ENCODE assay signal across 1 cellular context in the genomic region with DNA sequence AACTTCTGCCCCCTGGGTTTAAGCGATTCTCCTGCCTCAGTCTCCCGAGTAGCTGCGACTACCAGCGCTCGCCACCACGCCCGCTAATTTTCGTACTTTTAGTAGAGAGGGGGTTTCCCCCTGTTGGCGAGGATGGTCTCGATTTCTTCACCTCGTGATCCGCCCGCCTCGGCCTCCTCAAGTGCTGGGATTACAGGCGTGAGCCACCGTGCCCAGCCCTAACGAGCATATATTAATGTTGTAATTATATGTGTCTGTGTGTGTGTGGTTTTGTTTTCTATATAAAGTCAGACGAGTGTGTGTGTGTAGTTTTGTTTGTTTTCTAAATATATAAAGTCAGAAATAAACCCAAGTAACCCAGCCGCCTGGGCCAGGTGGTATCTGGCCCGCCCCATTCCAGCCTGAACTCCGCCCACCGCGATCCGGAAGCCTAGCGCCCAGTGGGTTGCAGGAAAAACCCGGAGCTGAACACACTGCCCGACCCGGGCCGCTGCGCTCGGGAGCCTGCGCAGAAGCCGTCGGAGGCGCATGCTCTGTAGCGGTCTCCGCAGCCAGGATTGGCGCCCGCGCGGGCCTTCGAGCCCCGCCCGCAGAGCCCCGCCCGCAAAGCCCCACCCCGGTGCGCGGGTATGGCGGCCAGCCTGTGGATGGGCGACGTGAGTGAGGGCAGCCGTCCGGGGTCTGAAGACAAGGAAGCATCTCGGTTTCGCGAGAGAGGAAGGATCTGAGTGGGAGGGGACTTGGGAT.
TF ChIP-seq lines count a peak whose summit lies in the region.

A gene (plus strand): TSS at position 604 of the 747 bp plus-strand sequence. CDS start 26 bp downstream, at position 630.

TF ChIP-seq in GM12878, 131 proteins besides CTCF, POLR2A, EP300 and RAD21 (continued from another document):
- TF ChIP-seq, protein P1, sequence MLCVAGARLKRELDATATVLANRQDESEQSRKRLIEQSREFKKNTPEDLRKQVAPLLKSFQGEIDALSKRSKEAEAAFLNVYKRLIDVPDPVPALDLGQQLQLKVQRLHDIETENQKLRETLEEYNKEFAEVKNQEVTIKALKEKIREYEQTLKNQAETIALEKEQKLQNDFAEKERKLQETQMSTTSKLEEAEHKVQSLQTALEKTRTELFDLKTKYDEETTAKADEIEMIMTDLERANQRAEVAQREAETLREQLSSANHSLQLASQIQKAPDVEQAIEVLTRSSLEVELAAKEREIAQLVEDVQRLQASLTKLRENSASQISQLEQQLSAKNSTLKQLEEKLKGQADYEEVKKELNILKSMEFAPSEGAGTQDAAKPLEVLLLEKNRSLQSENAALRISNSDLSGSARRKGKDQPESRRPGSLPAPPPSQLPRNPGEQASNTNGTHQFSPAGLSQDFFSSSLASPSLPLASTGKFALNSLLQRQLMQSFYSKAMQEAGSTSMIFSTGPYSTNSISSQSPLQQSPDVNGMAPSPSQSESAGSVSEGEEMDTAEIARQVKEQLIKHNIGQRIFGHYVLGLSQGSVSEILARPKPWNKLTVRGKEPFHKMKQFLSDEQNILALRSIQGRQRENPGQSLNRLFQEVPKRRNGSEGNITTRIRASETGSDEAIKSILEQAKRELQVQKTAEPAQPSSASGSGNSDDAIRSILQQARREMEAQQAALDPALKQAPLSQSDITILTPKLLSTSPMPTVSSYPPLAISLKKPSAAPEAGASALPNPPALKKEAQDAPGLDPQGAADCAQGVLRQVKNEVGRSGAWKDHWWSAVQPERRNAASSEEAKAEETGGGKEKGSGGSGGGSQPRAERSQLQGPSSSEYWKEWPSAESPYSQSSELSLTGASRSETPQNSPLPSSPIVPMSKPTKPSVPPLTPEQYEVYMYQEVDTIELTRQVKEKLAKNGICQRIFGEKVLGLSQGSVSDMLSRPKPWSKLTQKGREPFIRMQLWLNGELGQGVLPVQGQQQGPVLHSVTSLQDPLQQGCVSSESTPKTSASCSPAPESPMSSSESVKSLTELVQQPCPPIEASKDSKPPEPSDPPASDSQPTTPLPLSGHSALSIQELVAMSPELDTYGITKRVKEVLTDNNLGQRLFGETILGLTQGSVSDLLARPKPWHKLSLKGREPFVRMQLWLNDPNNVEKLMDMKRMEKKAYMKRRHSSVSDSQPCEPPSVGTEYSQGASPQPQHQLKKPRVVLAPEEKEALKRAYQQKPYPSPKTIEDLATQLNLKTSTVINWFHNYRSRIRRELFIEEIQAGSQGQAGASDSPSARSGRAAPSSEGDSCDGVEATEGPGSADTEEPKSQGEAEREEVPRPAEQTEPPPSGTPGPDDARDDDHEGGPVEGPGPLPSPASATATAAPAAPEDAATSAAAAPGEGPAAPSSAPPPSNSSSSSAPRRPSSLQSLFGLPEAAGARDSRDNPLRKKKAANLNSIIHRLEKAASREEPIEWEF (IDR thresholded peaks at IDR 0.05; ENCODE audit: insufficient replicate concordance, low read depth, low read length): peak; percentile 46
- TF ChIP-seq HDGF (IDR thresholded peaks at IDR 0.05) (peak; percentile 71; the same call in 1 of the 2 replicates), YY1 (IDR thresholded peaks at IDR 0.05; ENCODE audit: low read depth, low read length) (peak; percentile 95), KLF5 (IDR thresholded peaks at IDR 0.05; ENCODE audit: partially characterized antibody) (no peak), SMARCA5 (IDR thresholded peaks at IDR 0.05) (0 out of 2 replicates have a peak, but pooled peaks have one; percentile 23), MTA2 (IDR thresholded peaks at IDR 0.05; ENCODE audit: low read depth) (peak; percentile 45)
- TF ChIP-seq, protein P2, sequence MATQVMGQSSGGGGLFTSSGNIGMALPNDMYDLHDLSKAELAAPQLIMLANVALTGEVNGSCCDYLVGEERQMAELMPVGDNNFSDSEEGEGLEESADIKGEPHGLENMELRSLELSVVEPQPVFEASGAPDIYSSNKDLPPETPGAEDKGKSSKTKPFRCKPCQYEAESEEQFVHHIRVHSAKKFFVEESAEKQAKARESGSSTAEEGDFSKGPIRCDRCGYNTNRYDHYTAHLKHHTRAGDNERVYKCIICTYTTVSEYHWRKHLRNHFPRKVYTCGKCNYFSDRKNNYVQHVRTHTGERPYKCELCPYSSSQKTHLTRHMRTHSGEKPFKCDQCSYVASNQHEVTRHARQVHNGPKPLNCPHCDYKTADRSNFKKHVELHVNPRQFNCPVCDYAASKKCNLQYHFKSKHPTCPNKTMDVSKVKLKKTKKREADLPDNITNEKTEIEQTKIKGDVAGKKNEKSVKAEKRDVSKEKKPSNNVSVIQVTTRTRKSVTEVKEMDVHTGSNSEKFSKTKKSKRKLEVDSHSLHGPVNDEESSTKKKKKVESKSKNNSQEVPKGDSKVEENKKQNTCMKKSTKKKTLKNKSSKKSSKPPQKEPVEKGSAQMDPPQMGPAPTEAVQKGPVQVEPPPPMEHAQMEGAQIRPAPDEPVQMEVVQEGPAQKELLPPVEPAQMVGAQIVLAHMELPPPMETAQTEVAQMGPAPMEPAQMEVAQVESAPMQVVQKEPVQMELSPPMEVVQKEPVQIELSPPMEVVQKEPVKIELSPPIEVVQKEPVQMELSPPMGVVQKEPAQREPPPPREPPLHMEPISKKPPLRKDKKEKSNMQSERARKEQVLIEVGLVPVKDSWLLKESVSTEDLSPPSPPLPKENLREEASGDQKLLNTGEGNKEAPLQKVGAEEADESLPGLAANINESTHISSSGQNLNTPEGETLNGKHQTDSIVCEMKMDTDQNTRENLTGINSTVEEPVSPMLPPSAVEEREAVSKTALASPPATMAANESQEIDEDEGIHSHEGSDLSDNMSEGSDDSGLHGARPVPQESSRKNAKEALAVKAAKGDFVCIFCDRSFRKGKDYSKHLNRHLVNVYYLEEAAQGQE (IDR thresholded peaks at IDR 0.05; ENCODE audit: low read depth, low read length): no peak
- TF ChIP-seq, protein P3, sequence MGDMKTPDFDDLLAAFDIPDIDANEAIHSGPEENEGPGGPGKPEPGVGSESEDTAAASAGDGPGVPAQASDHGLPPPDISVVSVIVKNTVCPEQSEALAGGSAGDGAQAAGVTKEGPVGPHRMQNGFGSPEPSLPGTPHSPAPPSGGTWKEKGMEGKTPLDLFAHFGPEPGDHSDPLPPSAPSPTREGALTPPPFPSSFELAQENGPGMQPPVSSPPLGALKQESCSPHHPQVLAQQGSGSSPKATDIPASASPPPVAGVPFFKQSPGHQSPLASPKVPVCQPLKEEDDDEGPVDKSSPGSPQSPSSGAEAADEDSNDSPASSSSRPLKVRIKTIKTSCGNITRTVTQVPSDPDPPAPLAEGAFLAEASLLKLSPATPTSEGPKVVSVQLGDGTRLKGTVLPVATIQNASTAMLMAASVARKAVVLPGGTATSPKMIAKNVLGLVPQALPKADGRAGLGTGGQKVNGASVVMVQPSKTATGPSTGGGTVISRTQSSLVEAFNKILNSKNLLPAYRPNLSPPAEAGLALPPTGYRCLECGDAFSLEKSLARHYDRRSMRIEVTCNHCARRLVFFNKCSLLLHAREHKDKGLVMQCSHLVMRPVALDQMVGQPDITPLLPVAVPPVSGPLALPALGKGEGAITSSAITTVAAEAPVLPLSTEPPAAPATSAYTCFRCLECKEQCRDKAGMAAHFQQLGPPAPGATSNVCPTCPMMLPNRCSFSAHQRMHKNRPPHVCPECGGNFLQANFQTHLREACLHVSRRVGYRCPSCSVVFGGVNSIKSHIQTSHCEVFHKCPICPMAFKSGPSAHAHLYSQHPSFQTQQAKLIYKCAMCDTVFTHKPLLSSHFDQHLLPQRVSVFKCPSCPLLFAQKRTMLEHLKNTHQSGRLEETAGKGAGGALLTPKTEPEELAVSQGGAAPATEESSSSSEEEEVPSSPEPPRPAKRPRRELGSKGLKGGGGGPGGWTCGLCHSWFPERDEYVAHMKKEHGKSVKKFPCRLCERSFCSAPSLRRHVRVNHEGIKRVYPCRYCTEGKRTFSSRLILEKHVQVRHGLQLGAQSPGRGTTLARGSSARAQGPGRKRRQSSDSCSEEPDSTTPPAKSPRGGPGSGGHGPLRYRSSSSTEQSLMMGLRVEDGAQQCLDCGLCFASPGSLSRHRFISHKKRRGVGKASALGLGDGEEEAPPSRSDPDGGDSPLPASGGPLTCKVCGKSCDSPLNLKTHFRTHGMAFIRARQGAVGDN (IDR thresholded peaks at IDR 0.05): peak; percentile 64
